In the genomic region with DNA sequence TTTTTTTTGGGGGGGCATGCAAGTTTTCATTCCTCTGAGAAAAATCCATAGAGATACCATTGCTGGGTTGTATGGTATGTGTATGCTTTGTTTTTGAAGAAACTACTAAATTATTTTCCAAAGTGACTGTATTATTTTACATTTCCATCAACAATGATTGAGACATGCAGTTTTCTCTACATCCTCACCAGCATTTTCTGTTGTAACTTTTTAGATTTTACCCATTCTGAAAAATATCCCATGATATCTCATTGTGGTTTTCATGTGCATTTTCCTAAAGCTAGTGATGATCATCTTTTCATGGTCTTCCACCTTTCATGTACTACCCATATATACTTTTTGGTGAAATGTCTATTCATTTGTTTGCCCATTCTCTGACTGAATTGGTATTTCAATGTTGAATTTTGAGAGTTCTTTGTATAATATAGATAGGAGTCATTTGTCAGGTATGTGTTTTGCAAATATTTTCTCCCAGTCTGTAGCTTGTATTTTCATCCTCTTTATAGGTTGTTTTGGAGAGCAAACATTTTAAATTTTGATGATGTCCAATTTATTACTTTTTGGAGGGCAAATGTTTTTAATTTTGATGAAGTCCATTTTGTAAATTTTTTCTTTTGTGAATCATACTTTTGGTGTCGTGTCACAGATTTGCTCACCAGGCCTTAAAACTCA, we compare ENCODE assay signal across 32 cellular contexts.
"Had no signal": no experiment of that assay in that cellular context is flagged by ENCODE, and none has a peak within 500 bp of the region (broad histone marks: within the 10 kb centered on the region; RNA-seq: fewer than 3 reads in every experiment).

No MANE protein-coding gene starts in this region.

- DNase-seq: activated B cell treated with CpG ODN at 0.5 μM for 24 hours; activated CD4-positive, alpha-beta memory T cell treated with anti-CD3 and anti-CD28 coated beads, Interleukin-2, amount 10 ng/mL, durations not matched to agents 7 days and 5 days; activated CD4-positive, alpha-beta T cell treated with anti-CD3 and anti-CD28 coated beads for 4 hours; activated CD4-positive, CD25-positive, alpha-beta regulatory T cell treated with anti-CD3 and anti-CD28 coated beads, Interleukin-2, amount 50 U/mL, for 72 hours; activated CD8-positive, alpha-beta memory T cell treated with anti-CD3 and anti-CD28 coated beads for 24 hours; activated CD8-positive, alpha-beta memory T cell treated with anti-CD3 and anti-CD28 coated beads, Interleukin-2, amount 10 ng/mL, durations not matched to agents 7 days and 5 days; activated CD8-positive, alpha-beta memory T cell treated with anti-CD3 and anti-CD28 coated beads, Interleukin-2, amount 50 U/mL, for 48 hours; activated effector memory CD4-positive, alpha-beta T cell treated with Interleukin-2 at 50 U/mL for 16 hours; activated naive CD4-positive, alpha-beta T cell treated with anti-CD3 and anti-CD28 coated beads, Interleukin-2, amount 10 ng/mL, durations not matched to agents 7 days and 5 days; activated naive CD8-positive, alpha-beta T cell treated with anti-CD3 and anti-CD28 coated beads for 36 hours; activated T-cell treated with anti-CD3 and anti-CD28 coated beads, Interleukin-2, amount 50 U/mL, for 48 hours; amygdala; Kasumi-1; MG63; NCI-H1048; NCI-H1105 treated with DMSO at 0.1 percent for 48 hours; NCI-H1436 treated with DMSO at 0.1 percent for 48 hours; NCI-H1694 treated with DMSO at 0.1 percent for 48 hours; NCI-H2029; NCI-H345; NCI-H524 treated with DMSO at 0.1 percent for 48 hours; PC-9; SW 1271; T-helper 1 cell; T-helper 2 cell; T-helper 9 cell had no signal

- H3K27ac Mint-ChIP-seq: activated B cell treated with CpG ODN at 0.5 μM for 24 hours; activated CD4-positive, alpha-beta memory T cell treated with anti-CD3 and anti-CD28 coated beads, Interleukin-2, amount 10 ng/mL, durations not matched to agents 7 days and 5 days; activated CD8-positive, alpha-beta memory T cell treated with anti-CD3 and anti-CD28 coated beads, Interleukin-2, amount 10 ng/mL, durations not matched to agents 7 days and 5 days; activated naive CD4-positive, alpha-beta T cell treated with anti-CD3 and anti-CD28 coated beads, Interleukin-2, amount 10 ng/mL, durations not matched to agents 7 days and 5 days; activated naive CD8-positive, alpha-beta T cell treated with anti-CD3 and anti-CD28 coated beads for 36 hours had no signal

- H3K27ac ChIP-seq: ascending aorta, cardiac muscle cell, PC-9, RWPE1, VCaP had no signal

- H3K27me3 ChIP-seq: ascending aorta, cardiac muscle cell, MG63 had no signal

- H3K27me3 Mint-ChIP-seq: activated B cell treated with CpG ODN at 0.5 μM for 24 hours; activated CD4-positive, alpha-beta memory T cell treated with anti-CD3 and anti-CD28 coated beads, Interleukin-2, amount 10 ng/mL, durations not matched to agents 7 days and 5 days; activated CD8-positive, alpha-beta memory T cell treated with anti-CD3 and anti-CD28 coated beads, Interleukin-2, amount 10 ng/mL, durations not matched to agents 7 days and 5 days; activated naive CD4-positive, alpha-beta T cell treated with anti-CD3 and anti-CD28 coated beads, Interleukin-2, amount 10 ng/mL, durations not matched to agents 7 days and 5 days; central memory CD8-positive, alpha-beta T cell had no signal

- H3K36me3 ChIP-seq: ascending aorta, cardiac muscle cell, MG63 had no signal

- H3K36me3 Mint-ChIP-seq: activated CD8-positive, alpha-beta memory T cell treated with anti-CD3 and anti-CD28 coated beads, Interleukin-2, amount 10 ng/mL, durations not matched to agents 7 days and 5 days; activated naive CD4-positive, alpha-beta T cell treated with anti-CD3 and anti-CD28 coated beads, Interleukin-2, amount 10 ng/mL, durations not matched to agents 7 days and 5 days; activated naive CD8-positive, alpha-beta T cell treated with anti-CD3 and anti-CD28 coated beads for 36 hours had no signal

- H3K4me3 Mint-ChIP-seq: activated B cell treated with CpG ODN at 0.5 μM for 24 hours; activated CD4-positive, alpha-beta memory T cell treated with anti-CD3 and anti-CD28 coated beads, Interleukin-2, amount 10 ng/mL, durations not matched to agents 7 days and 5 days; activated CD8-positive, alpha-beta memory T cell treated with anti-CD3 and anti-CD28 coated beads, Interleukin-2, amount 10 ng/mL, durations not matched to agents 7 days and 5 days; activated naive CD4-positive, alpha-beta T cell treated with anti-CD3 and anti-CD28 coated beads, Interleukin-2, amount 10 ng/mL, durations not matched to agents 7 days and 5 days; activated naive CD8-positive, alpha-beta T cell treated with anti-CD3 and anti-CD28 coated beads for 36 hours; central memory CD8-positive, alpha-beta T cell had no signal

- H3K4me3 ChIP-seq: ascending aorta, cardiac muscle cell, MG63, PC-9 had no signal

- H3K4me1 Mint-ChIP-seq: activated B cell treated with CpG ODN at 0.5 μM for 24 hours; activated CD4-positive, alpha-beta memory T cell treated with anti-CD3 and anti-CD28 coated beads, Interleukin-2, amount 10 ng/mL, durations not matched to agents 7 days and 5 days; activated CD8-positive, alpha-beta memory T cell treated with anti-CD3 and anti-CD28 coated beads, Interleukin-2, amount 10 ng/mL, durations not matched to agents 7 days and 5 days; activated naive CD4-positive, alpha-beta T cell treated with anti-CD3 and anti-CD28 coated beads, Interleukin-2, amount 10 ng/mL, durations not matched to agents 7 days and 5 days; activated naive CD8-positive, alpha-beta T cell treated with anti-CD3 and anti-CD28 coated beads for 36 hours; central memory CD8-positive, alpha-beta T cell had no signal

- H3K9me3 ChIP-seq: ascending aorta had no signal

- H3K4me1 ChIP-seq: ascending aorta had no signal

- H3K4me2 ChIP-seq: PC-9 had no signal

- H3K9me3 Mint-ChIP-seq: activated B cell treated with CpG ODN at 0.5 μM for 24 hours; activated CD4-positive, alpha-beta memory T cell treated with anti-CD3 and anti-CD28 coated beads, Interleukin-2, amount 10 ng/mL, durations not matched to agents 7 days and 5 days; activated naive CD4-positive, alpha-beta T cell treated with anti-CD3 and anti-CD28 coated beads, Interleukin-2, amount 10 ng/mL, durations not matched to agents 7 days and 5 days; activated naive CD8-positive, alpha-beta T cell treated with anti-CD3 and anti-CD28 coated beads for 36 hours; central memory CD8-positive, alpha-beta T cell had no signal

- ATAC-seq: activated CD8-positive, alpha-beta memory T cell treated with anti-CD3 and anti-CD28 coated beads, Interleukin-2, amount 10 ng/mL, durations not matched to agents 7 days and 5 days; Right ventricle myocardium inferior had no signal
